35 cellular contexts compared by ENCODE assay signal in the genomic region with DNA sequence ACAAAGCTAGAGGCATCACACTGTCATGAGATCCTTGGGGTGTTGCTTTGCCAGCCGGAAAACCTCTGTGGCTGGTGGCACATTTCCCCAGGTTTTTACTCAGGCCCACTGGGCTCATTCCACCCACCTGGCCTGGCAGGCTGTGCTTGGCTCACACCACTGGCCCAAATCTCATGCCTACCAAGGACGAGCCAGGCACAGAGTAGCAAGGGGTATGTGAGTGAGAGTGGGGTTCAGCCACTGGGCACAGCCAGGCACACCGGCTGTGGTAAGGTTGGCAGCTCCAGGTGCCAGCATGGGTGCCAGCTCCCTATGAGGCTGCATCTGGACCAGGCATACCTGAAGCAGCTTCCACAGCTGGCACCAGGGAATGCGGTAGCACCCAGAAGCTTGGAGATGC. TPM values are rescaled to one million over a fixed set of nuclear protein-coding genes. Genes with fewer than 3 reads are reported as not detected.
"Had no signal": no experiment of that assay in that cellular context is flagged by ENCODE, and none has a peak within 500 bp of the region (broad histone marks: within the 10 kb centered on the region; RNA-seq: fewer than 3 reads in every experiment).

No MANE protein-coding gene starts in this region.

- H3K27ac ChIP-seq: brain microvascular endothelial cell, Peyer's patch, WERI-Rb-1 had no signal

- ATAC-seq: activated T-cell treated with anti-CD3 and anti-CD28 coated beads, Interleukin-2, amount 50 U/mL, for 72 hours; activated T-helper 17 cell treated with anti-CD3 and anti-CD28 coated beads, Interleukin-2, amount 50 U/mL, for 72 hours; PC-3; SK-N-SH treated with all-trans-retinoic acid at 6 μM for 48 hours had no signal

- H3K9me3 Mint-ChIP-seq: activated CD4-positive, alpha-beta memory T cell treated with anti-CD3 and anti-CD28 coated beads, Interleukin-2, amount 10 ng/mL, durations not matched to agents 7 days and 5 days; activated T-helper 17 cell treated with anti-CD3 and anti-CD28 coated beads, Interleukin-2, amount 50 U/mL, for 72 hours had no signal

- H3K4me3 ChIP-seq: Peyer's patch had no signal

- DNase-seq: activated CD4-positive, alpha-beta memory T cell treated with anti-CD3 and anti-CD28 coated beads, Interleukin-2, amount 10 ng/mL, durations not matched to agents 7 days and 5 days; activated CD4-positive, alpha-beta T cell treated with anti-CD3 and anti-CD28 coated beads for 1 hour; activated CD4-positive, alpha-beta T cell treated with anti-CD3 and anti-CD28 coated beads for 48 hours; activated CD4-positive, CD25-positive, alpha-beta regulatory T cell; activated effector memory CD4-positive, alpha-beta T cell treated with anti-CD3 and anti-CD28 coated beads, Interleukin-2, amount 50 U/mL, for 16 hours; activated naive CD4-positive, alpha-beta T cell; activated naive CD4-positive, alpha-beta T cell treated with anti-CD3 and anti-CD28 coated beads, Interleukin-2, amount 50 U/mL, for 16 hours; activated naive CD8-positive, alpha-beta T cell treated with anti-CD3 and anti-CD28 coated beads for 36 hours; activated T-cell treated with anti-CD3 and anti-CD28 coated beads, Interleukin-2, amount 50 U/mL, for 1 hour; activated T-cell treated with anti-CD3 and anti-CD28 coated beads, Interleukin-2, amount 50 U/mL, for 72 hours; amniotic stem cell; aorta; brain microvascular endothelial cell; central memory CD4-positive, alpha-beta T cell; NCI-H1048; NCI-H1105 treated with DMSO at 0.1 percent for 48 hours; NCI-H1436; NCI-H1694; NCI-H1930; NCI-H2081 treated with DMSO at 0.1 percent for 48 hours; NCI-H510A; NCI-H526; NCI-H748 treated with DMSO at 0.1 percent for 48 hours; NK-92 treated with Interleukin-12 subunit alpha and Interleukin-12 subunit beta, amount 100 ng/mL, for 24 hours; PC-3; RPMI8226; SIG-M5; SW 1271; T1000; WERI-Rb-1 had no signal

- H3K36me3 ChIP-seq: brain microvascular endothelial cell, Peyer's patch, WERI-Rb-1 had no signal

- H3K27ac Mint-ChIP-seq: activated CD4-positive, alpha-beta memory T cell treated with anti-CD3 and anti-CD28 coated beads, Interleukin-2, amount 10 ng/mL, durations not matched to agents 7 days and 5 days; activated naive CD8-positive, alpha-beta T cell treated with anti-CD3 and anti-CD28 coated beads for 36 hours; activated T-cell treated with anti-CD3 and anti-CD28 coated beads, Interleukin-2, amount 50 U/mL, for 72 hours; activated T-helper 17 cell treated with anti-CD3 and anti-CD28 coated beads, Interleukin-2, amount 50 U/mL, for 72 hours had no signal

- H3K4me3 Mint-ChIP-seq: activated CD4-positive, alpha-beta memory T cell treated with anti-CD3 and anti-CD28 coated beads, Interleukin-2, amount 10 ng/mL, durations not matched to agents 7 days and 5 days; activated naive CD8-positive, alpha-beta T cell treated with anti-CD3 and anti-CD28 coated beads for 36 hours; activated T-cell treated with anti-CD3 and anti-CD28 coated beads, Interleukin-2, amount 50 U/mL, for 72 hours; activated T-helper 17 cell treated with anti-CD3 and anti-CD28 coated beads, Interleukin-2, amount 50 U/mL, for 72 hours had no signal

- H3K36me3 Mint-ChIP-seq: activated naive CD8-positive, alpha-beta T cell treated with anti-CD3 and anti-CD28 coated beads for 36 hours had no signal

- H3K27me3 ChIP-seq: brain microvascular endothelial cell, Peyer's patch had no signal

- H3K4me1 ChIP-seq: Peyer's patch had no signal

- H3K9me3 ChIP-seq: Peyer's patch had no signal

RNA-seq across cellular contexts. Expression of a gene that starts 21.4 kb away (rescaled TPM):
- total RNA-seq: T-helper 2 cell treated with Interferon-gamma antibody and Interleukin-4, amounts not matched to agents 100 ng/mL and 5 ng/mL, for 36 hours had no signal

RNA-seq across cellular contexts. Expression of a gene that starts 35.9 kb away (rescaled TPM):
- total RNA-seq: activated CD8-positive, alpha-beta memory T cell treated with anti-CD3 and anti-CD28 coated beads for 36 hours; activated naive CD8-positive, alpha-beta T cell treated with anti-CD3 and anti-CD28 coated beads for 36 hours; activated T-cell treated with anti-CD3 and anti-CD28 coated beads, Interleukin-2, amount 50 U/mL, for 72 hours had no signal
